Comparison of ENCODE assay signal across 1 cellular context in genomic region chr12:57459055-57459749, GRCh38.
TF ChIP-seq lines count a peak whose summit lies in the region.

No MANE protein-coding gene starts in this region.

TF ChIP-seq in SK-N-SH treated with all-trans-retinoic acid at 6 μM for 48 hours, 23 proteins besides CTCF, POLR2A, EP300 and RAD21 (continued from another document):
- TF ChIP-seq CREB5 (CRISPR knock-in tag; IDR thresholded peaks at IDR 0.05; ENCODE audit: low read depth) (no peak), CSDC2 (CRISPR knock-in tag; IDR thresholded peaks at IDR 0.05) (no peak), CSRNP3 (CRISPR knock-in tag; IDR thresholded peaks at IDR 0.05) (no peak), ZNF8 (CRISPR knock-in tag; IDR thresholded peaks at IDR 0.05) (no peak), ARNTL (CRISPR knock-in tag; IDR thresholded peaks at IDR 0.05; ENCODE audit: borderline replicate concordance, low read depth) (no peak), PPARA (CRISPR knock-in tag; IDR thresholded peaks at IDR 0.05; ENCODE audit: borderline replicate concordance) (no peak), GLIS3 (CRISPR knock-in tag; IDR thresholded peaks at IDR 0.05) (no peak)
TF ChIP-seq in SK-N-SH treated with all-trans-retinoic acid at 6 μM for 48 hours: peak in this region for 0.
